In genomic region chr2:172119089-172119488, GRCh38 we compare ENCODE assay signal across 19 cellular contexts. TPM values are rescaled to one million over a fixed set of nuclear protein-coding genes. Genes with fewer than 3 reads are reported as not detected.
DNase-seq lines count a peak whose midpoint lies in the region; ATAC-seq, FAIRE-seq and TF ChIP-seq lines count a peak whose summit lies in the region.
"Had no signal": no experiment of that assay in that cellular context is flagged by ENCODE, and none has a peak within 500 bp of the region (broad histone marks: within the 10 kb centered on the region; RNA-seq: fewer than 3 reads in every experiment).

No MANE protein-coding gene starts in this region.

- peak; percentile 78 for FAIRE-seq in astrocyte (lab: Jason Lieb, UNC)
- FAIRE-seq: colon had no signal

- H2AK5ac ChIP-seq in IMR-90 (ENCODE audit: low read depth, low read length), result no peak overlapping the region

- TF ChIP-seq POLR2A in IMR-90 (IDR thresholded peaks at IDR 0.05; ENCODE audit: low read depth, low read length), result no peak

- H3K4ac ChIP-seq in IMR-90 (ENCODE audit: low read depth, low read length), result no peak overlapping the region; the same call in 1 of the 2 replicates

- peak overlapping the region; percentile 59 for H2BK5ac ChIP-seq in IMR-90 (ENCODE audit: low read depth, low read length, poor library complexity, severe bottlenecking)

- no peaks in the 10 kb centered on the region for H3K9me3 ChIP-seq in IMR-90 (ENCODE audit: control insufficient read depth, insufficient read depth, low read length)
- no peaks in the 10 kb centered on the region for H3K9me3 ChIP-seq in astrocyte (ENCODE audit: insufficient read depth, low read depth, low read length)
- H3K9me3 ChIP-seq in aorta (ENCODE audit: control insufficient read depth, low read length), result peaks cover 2% of the 10 kb centered on the region
- H3K9me3 ChIP-seq: gastroesophageal sphincter had no signal

- H3K4me1 Mint-ChIP-seq in astrocyte (ENCODE audit: low read depth, unreplicated experiment), result peaks cover 9% of the 10 kb centered on the region
- H3K4me1 Mint-ChIP-seq: naive B cell; stimulated activated memory B cell treated with anti-CD40 and anti-IgM and Interleukin-4, amounts not matched to agents 10 μg/mL and 1 μg/mL and 100 μg/mL, for 72 hours had no signal

- H3K4me1 ChIP-seq in ACC112 (ENCODE audit: control insufficient read depth, insufficient read depth, low read length, unreplicated experiment), result peaks cover 23% of the 10 kb centered on the region
- peaks cover 5% of the 10 kb centered on the region; the same call in 1 of the 2 replicates for H3K4me1 ChIP-seq in IMR-90 (ENCODE audit: control insufficient read depth, insufficient read depth, low read length)
- H3K4me1 ChIP-seq in astrocyte (ENCODE audit: insufficient read depth, low read length), result peaks cover 4% of the 10 kb centered on the region
- H3K4me1 ChIP-seq in aorta (ENCODE audit: control insufficient read depth in 1 of 2, insufficient read depth in 2 of 2, low read length in 2 of 2), result no peaks in the 10 kb centered on the region
- H3K4me1 ChIP-seq: gastroesophageal sphincter had no signal

- dilution Hi-C loops in IMR-90 (cut with HindIII; ENCODE audit: low sequenced_read_pairs, unreplicated experiment), result no loop called here

- no peak overlapping the region for H3K9ac ChIP-seq in IMR-90 (ENCODE audit: low read depth, low read length)
- peak overlapping the region; percentile 33 for H3K9ac ChIP-seq in astrocyte (ENCODE audit: low read length)

- CTCF ChIA-PET in IMR-90 (lab: Yijun Ruan, JAX), result interaction anchor here (0.7 to 1.5 kb wide), 2 partner anchors 9 to 329 kb away, joined by 3 to 5 read pairs; no protein-coding TSS in a partner anchor

- BruUV-seq in IMR-90 (replicated peaks; lab: Mats Ljungman, UMichigan), result no TSS peak

- peak overlapping the region; percentile 55; the same call in 1 of the 2 replicates for H2BK120ac ChIP-seq in IMR-90 (ENCODE audit: low read depth, low read length)

- H3K27me3 ChIP-seq in ACC112 (ENCODE audit: insufficient read depth, low read length), result no peaks in the 10 kb centered on the region
- H3K27me3 ChIP-seq in IMR-90 (ENCODE audit: control insufficient read depth, insufficient read depth, low read length), result no peaks in the 10 kb centered on the region
- no peaks in the 10 kb centered on the region for H3K27me3 ChIP-seq in astrocyte (ENCODE audit: insufficient read depth, low read length)
- H3K27me3 ChIP-seq in aorta (ENCODE audit: control insufficient read depth in 1 of 2, insufficient read depth in 2 of 2, low read length in 1 of 2), result no peaks in the 10 kb centered on the region

- peak overlapping the region; percentile 56; the same call in 1 of the 2 replicates for H3K4me2 ChIP-seq in IMR-90 (ENCODE audit: low read depth, low read length)
- H3K4me2 ChIP-seq in astrocyte (ENCODE audit: low read length), result peak overlapping the region; percentile 52

- peak overlapping the region; percentile 86; the same call in 1 of the 2 replicates for H2BK20ac ChIP-seq in IMR-90 (ENCODE audit: low read depth, low read length)

- H2AK9ac ChIP-seq in IMR-90 (replicated peaks; ENCODE audit: low read depth, low read length, poor library complexity), result no peak overlapping the region

- H3K9me1 ChIP-seq in IMR-90 (ENCODE audit: insufficient read depth, low read length), result no peaks in the 10 kb centered on the region

- H4K20me1 ChIP-seq in IMR-90 (ENCODE audit: insufficient read depth, low read length) (no peaks in the 10 kb centered on the region), astrocyte (ENCODE audit: insufficient read depth, low read length) (no peaks in the 10 kb centered on the region)

- peak overlapping the region; percentile 70 for H3K27ac Mint-ChIP-seq in astrocyte (ENCODE audit: unreplicated experiment)
- H3K27ac Mint-ChIP-seq: activated naive CD4-positive, alpha-beta T cell treated with anti-CD3 and anti-CD28 coated beads for 36 hours; naive B cell; stimulated activated memory B cell treated with anti-CD40 and anti-IgM and Interleukin-4, amounts not matched to agents 10 μg/mL and 1 μg/mL and 100 μg/mL, for 72 hours had no signal

- H3K23ac ChIP-seq in IMR-90 (ENCODE audit: low read depth, low read length), result no peak overlapping the region

- peaks cover 2% of the 10 kb centered on the region for H3K27me3 Mint-ChIP-seq in astrocyte (ENCODE audit: low read depth, unreplicated experiment)

- peak overlapping the region; percentile 82 for H2AFZ ChIP-seq in ACC112 (ENCODE audit: low read length, unreplicated experiment)
- no peak overlapping the region for H2AFZ ChIP-seq in IMR-90 (replicated peaks; ENCODE audit: low read length, poor library complexity)
- no peak overlapping the region for H2AFZ ChIP-seq in astrocyte (ENCODE audit: low read depth, low read length)

- H3K4me3 Mint-ChIP-seq in astrocyte (ENCODE audit: unreplicated experiment), result no peak overlapping the region
- H3K4me3 Mint-ChIP-seq: activated naive CD4-positive, alpha-beta T cell treated with anti-CD3 and anti-CD28 coated beads for 36 hours; naive B cell; stimulated activated memory B cell treated with anti-CD40 and anti-IgM and Interleukin-4, amounts not matched to agents 10 μg/mL and 1 μg/mL and 100 μg/mL, for 72 hours had no signal

- H3K27ac ChIP-seq in ACC112 (ENCODE audit: low read depth, low read length) (peak overlapping the region; percentile 97), IMR-90 (ENCODE audit: insufficient read depth, low read length) (no peak overlapping the region), astrocyte (ENCODE audit: low read depth, low read length) (peak overlapping the region; percentile 25), aorta (ENCODE audit: low read depth in 1 of 2, low read length in 2 of 2) (no peak overlapping the region)
- H3K27ac ChIP-seq: gastroesophageal sphincter, VCaP had no signal

- H2BK15ac ChIP-seq in IMR-90 (ENCODE audit: low read depth, low read length), result 0 out of 3 replicates have a peak overlapping the region, but pooled peaks have one; percentile 57

- POLR2A ChIA-PET in IMR-90 (lab: Charles Lee; ENCODE audit: unreplicated experiment), result no interaction called here

- H3K14ac ChIP-seq in IMR-90 (replicated peaks; ENCODE audit: low read depth, low read length), result no peak overlapping the region

- peak; percentile 69 for ATAC-seq in IMR-90 (ENCODE audit: low read depth)
- no peak for ATAC-seq in aorta (ENCODE audit: low FRiP score)
- ATAC-seq: gastroesophageal sphincter; stimulated activated memory B cell treated with anti-CD40 and anti-IgM and Interleukin-4, amounts not matched to agents 10 μg/mL and 1 μg/mL and 100 μg/mL, for 72 hours had no signal

- H3K36me3 ChIP-seq in ACC112 (ENCODE audit: insufficient read depth, low read length) (no peaks in the 10 kb centered on the region), IMR-90 (ENCODE audit: control insufficient read depth, insufficient read depth, low read length) (no peaks in the 10 kb centered on the region), astrocyte (ENCODE audit: insufficient read depth, low read length) (no peaks in the 10 kb centered on the region), aorta (ENCODE audit: control insufficient read depth in 1 of 2, insufficient read depth in 2 of 2, low read length in 1 of 2) (no peaks in the 10 kb centered on the region)
- H3K36me3 ChIP-seq: gastroesophageal sphincter had no signal

- TF ChIP-seq CTCF in IMR-90 (conservative IDR thresholded peaks at IDR 0.05; ENCODE audit: low read depth, low read length) (no peak), astrocyte (IDR thresholded peaks at IDR 0.05; ENCODE audit: insufficient read depth, low read depth, low read length) (no peak), fibroblast of the aortic adventitia (IDR thresholded peaks at IDR 0.05; ENCODE audit: insufficient read depth, low read length) (no peak)

- H4K5ac ChIP-seq in IMR-90 (ENCODE audit: low read depth, low read length), result no peak overlapping the region

- H3K4me3 ChIP-seq in ACC112 (ENCODE audit: low read depth, low read length) (peak overlapping the region; percentile 67), IMR-90 (ENCODE audit: insufficient read depth, low read depth, low read length) (no peak overlapping the region), astrocyte (ENCODE audit: insufficient read depth, low read depth, low read length) (no peak overlapping the region), fibroblast of the aortic adventitia (ENCODE audit: low read depth, low read length) (no peak overlapping the region), aorta (ENCODE audit: low read length in 2 of 2) (no peak overlapping the region)
- H3K4me3 ChIP-seq: gastroesophageal sphincter had no signal

- peak; percentile 82 for DNase-seq in IMR-90
- peak; percentile 80 for DNase-seq in astrocyte (ENCODE audit: low read depth)
- DNase-seq in fibroblast of the aortic adventitia (ENCODE audit: low read depth), result peak; percentile 84
- DNase-seq in aorta, result no peak
- DNase-seq in NCI-H774 (lab: John Stamatoyannopoulos, UW), result no peak
- DNase-seq in DMS153 (lab: John Stamatoyannopoulos, UW), result no peak
- no peak for DNase-seq in DMS114 treated with DMSO at 0.1 percent for 48 hours (lab: John Stamatoyannopoulos, UW; ENCODE audit: unreplicated experiment)
- DNase-seq: activated naive CD4-positive, alpha-beta T cell treated with anti-CD3 and anti-CD28 coated beads for 36 hours; H7; naive B cell; NCI-H1694 treated with DMSO at 0.1 percent for 48 hours; stimulated activated CD4-positive, alpha-beta T cell treated with anti-CD3 and anti-CD28 coated beads, Interleukin-4, amount 100 ng/mL, for 1 hour had no signal

- H3K79me1 ChIP-seq in IMR-90 (ENCODE audit: low read depth in 1 of 2, low read length in 2 of 2), result no peaks in the 10 kb centered on the region

- no peak overlapping the region; the same call in 1 of the 2 replicates for H3K18ac ChIP-seq in IMR-90 (ENCODE audit: low read depth, low read length)

- intact Hi-C loops in IMR-90 (cut with micrococcal nuclease) (no loop called here), aorta (cut with DNase I) (no loop called here)

- no peak for TF ChIP-seq RAD21 in IMR-90 (IDR thresholded peaks at IDR 0.05; ENCODE audit: low read length)

- H3K79me2 ChIP-seq in ACC112 (ENCODE audit: control insufficient read depth, insufficient read depth, low read length, unreplicated experiment) (no peaks in the 10 kb centered on the region), astrocyte (ENCODE audit: insufficient read depth, low read length) (no peaks in the 10 kb centered on the region)

- no peaks in the 10 kb centered on the region for H3K36me3 Mint-ChIP-seq in astrocyte (ENCODE audit: low read depth, unreplicated experiment)
- H3K36me3 Mint-ChIP-seq: naive B cell; stimulated activated memory B cell treated with anti-CD40 and anti-IgM and Interleukin-4, amounts not matched to agents 10 μg/mL and 1 μg/mL and 100 μg/mL, for 72 hours had no signal

- no peak overlapping the region for H4K91ac ChIP-seq in IMR-90 (ENCODE audit: insufficient read depth, low read depth, low read length)

- H3K56ac ChIP-seq in IMR-90 (ENCODE audit: extremely low read depth, insufficient read depth, low read length), result no peak overlapping the region

- H3K9me3 Mint-ChIP-seq in astrocyte (ENCODE audit: unreplicated experiment), result no peaks in the 10 kb centered on the region
- H3K9me3 Mint-ChIP-seq: activated naive CD4-positive, alpha-beta T cell treated with anti-CD3 and anti-CD28 coated beads for 36 hours; naive B cell; stimulated activated memory B cell treated with anti-CD40 and anti-IgM and Interleukin-4, amounts not matched to agents 10 μg/mL and 1 μg/mL and 100 μg/mL, for 72 hours had no signal

- in situ Hi-C loops in IMR-90 (cut with MboI; ENCODE audit: low sequenced_read_pairs), result no loop called here

- H4K8ac ChIP-seq in IMR-90 (ENCODE audit: low read depth in 2 of 2, low read length in 2 of 2), result 0 out of 4 replicates have a peak overlapping the region, but pooled peaks of 1 of the 2 experiments have one; percentile 54

RNA-seq across cellular contexts. Expression of gene DLX2, which starts 16.4 kb away (rescaled TPM):
- total RNA-seq in IMR-90 (2012; rRNA removed), result not detected in 2 replicates
- polyA plus RNA-seq in IMR-90 (2012; rRNA removed), result 0.38 and 0.44 TPM in 2 replicates
- 0.55 and 0.60 TPM in 2 replicates for polyA plus RNA-seq in IMR-90 (2012; cell fraction: cytosol; rRNA removed)
- polyA plus RNA-seq in IMR-90 (2012; cell fraction: nucleus; rRNA removed; ENCODE audit: low replicate concordance), result 1.1 and 1.2 TPM in 2 replicates
- 2.1 and 2.2 TPM in 2 replicates for total RNA-seq in astrocyte
- 0.72 TPM in 1 of 2 replicates, not detected in the other for total RNA-seq in fibroblast of the aortic adventitia (ENCODE audit: low replicate concordance)
- not detected for total RNA-seq in aorta
- polyA plus RNA-seq in aorta, result under 1 TPM in 1 of 2 donors, not detected in 1; 0.50 TPM
- total RNA-seq: activated naive CD4-positive, alpha-beta T cell treated with anti-CD3 and anti-CD28 coated beads for 36 hours; gastroesophageal sphincter; H7; pulmonary artery endothelial cell; ureter had no signal

RNA-seq across cellular contexts. Expression of gene DLX1, which starts 33.8 kb away (rescaled TPM):
- total RNA-seq in IMR-90 (2012; rRNA removed) (0.36 and 1.1 TPM in 2 replicates), astrocyte (0.27 TPM in 1 of 2 replicates, not detected in the other), fibroblast of the aortic adventitia (ENCODE audit: low replicate concordance) (0.41 and 0.99 TPM in 2 replicates), aorta (under 1 TPM in 1 of 2 donors, not detected in 1; 0.51 TPM)
- polyA plus RNA-seq in IMR-90 (2012; rRNA removed) (2.1 and 2.2 TPM in 2 replicates), aorta (under 1 TPM; 0.18 to 0.38 TPM)
- 0.97 and 1.3 TPM in 2 replicates for polyA plus RNA-seq in IMR-90 (2012; cell fraction: cytosol; rRNA removed)
- polyA plus RNA-seq in IMR-90 (2012; cell fraction: nucleus; rRNA removed; ENCODE audit: low replicate concordance), result 3.7 and 5.4 TPM in 2 replicates
- total RNA-seq: activated naive CD4-positive, alpha-beta T cell treated with anti-CD3 and anti-CD28 coated beads for 36 hours; H7; ureter had no signal

Comparison
In these comparisons a context has a peak if more than half of its experiments do, and no peak if none do; other contexts are left out.
1. H3K27ac ChIP-seq: peak in ACC112 (single experiment) and astrocyte (single experiment); none in IMR-90 (single experiment) and aorta (0 of 2).
2. DNase-seq: peak in IMR-90 (single experiment), astrocyte (single experiment) and fibroblast of the aortic adventitia (single experiment); none in aorta (0 of 2), NCI-H774 (single experiment), DMS153 (single experiment) and DMS114 treated with DMSO at 0.1 percent for 48 hours (single experiment).